Comparison of ENCODE assay signal across 8 cellular contexts in the genomic region with DNA sequence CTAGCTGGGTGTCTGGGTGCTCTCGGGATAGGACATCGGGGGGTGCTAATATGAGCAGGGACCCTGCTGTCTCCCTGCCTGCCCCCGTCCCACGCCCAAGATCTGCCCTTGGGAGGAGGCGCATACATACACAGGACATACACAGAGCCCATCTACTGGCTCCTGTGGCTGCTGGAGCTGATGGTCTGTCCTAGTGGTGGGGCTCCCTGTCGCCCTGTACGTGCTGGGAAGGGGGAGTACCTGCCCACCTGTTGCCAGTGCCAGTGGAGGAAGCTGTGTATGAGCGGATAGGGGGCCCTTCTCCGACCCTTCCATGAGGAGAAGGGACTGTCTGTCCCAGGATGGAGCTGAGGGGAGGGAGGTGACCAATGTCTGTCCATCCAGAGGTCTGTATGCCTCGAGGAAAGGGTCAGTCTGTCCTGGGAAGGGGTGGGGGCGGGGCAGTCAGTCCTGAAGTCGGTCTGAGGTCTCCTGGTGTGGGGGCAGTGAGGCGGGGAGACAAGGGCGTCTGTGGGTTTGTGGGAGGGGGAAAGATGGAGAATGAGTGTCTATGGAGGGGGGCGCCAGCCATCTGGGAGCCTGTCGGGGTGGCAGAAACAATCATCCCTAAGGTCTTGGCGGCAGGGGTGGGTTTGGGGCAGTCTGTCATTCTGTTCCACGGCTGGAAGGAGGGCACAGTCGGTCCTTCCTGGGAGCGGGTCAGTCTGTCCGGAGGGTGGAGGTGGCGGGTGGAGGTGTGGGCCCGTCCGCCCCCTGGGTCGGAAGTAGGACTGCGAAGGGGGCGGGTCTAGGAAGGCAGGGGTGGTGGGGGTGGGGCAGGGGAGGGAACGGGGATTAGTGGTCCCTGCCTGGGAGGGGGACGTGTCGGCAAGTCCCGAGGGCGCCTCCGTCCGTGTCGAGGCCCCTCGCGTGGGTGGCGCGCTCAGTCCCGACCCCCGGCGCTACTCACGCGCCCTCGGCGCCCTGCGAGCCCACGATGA. TPM values are rescaled to one million over a fixed set of nuclear protein-coding genes. Genes with fewer than 3 reads are reported as not detected.
DNase-seq lines count a peak whose midpoint lies in the region; ATAC-seq, FAIRE-seq and TF ChIP-seq lines count a peak whose summit lies in the region.

No MANE protein-coding gene starts in this region.

- H3K27me3 Mint-ChIP-seq in chondrocyte (ENCODE audit: low read depth) = no peaks in the 10 kb centered on the region

- intact Hi-C loops in HCT116 (cut with micrococcal nuclease) = no loop called here
- intact Hi-C loops in lower lobe of right lung (cut with DNase I) = no loop called here

- POLR2A ChIA-PET in HCT116 (lab: Charles Lee) = interaction anchor here (0.7 to 2.1 kb wide), 11 partner anchors 9 to 206 kb away, joined by 3 to 8 read pairs (median 5); partner anchors contain the start of genes CASTOR1, CCDC157 and SF3A1

- no TSS peak for BruUV-seq in HCT116 (replicated peaks; lab: Mats Ljungman, UMichigan)

- no peak for TF ChIP-seq POLR2A in GM12892 (IDR thresholded peaks at IDR 0.05; ENCODE audit: low read depth, low read length)
- no peak for TF ChIP-seq POLR2A in HCT116 (IDR thresholded peaks at IDR 0.05; ENCODE audit: borderline replicate concordance, extremely low read depth, insufficient read depth, insufficient read length)

- 10% methylated on average over 48 of the region's 48 CpGs for WGBS in urinary bladder

- peak overlapping the region; percentile 67 for H3K9ac ChIP-seq in HCT116 (ENCODE audit: low read length)
- H3K9ac ChIP-seq in NT2/D1 (ENCODE audit: insufficient read length, low read depth) = peak overlapping the region; percentile 83

- ATAC-seq in HCT116 (peak; percentile 56), lower lobe of right lung (peak; percentile 62 to 66)

- H3K9me3 ChIP-seq in HCT116 (ENCODE audit: control insufficient read depth in 1 of 2, insufficient read depth in 1 of 2, low read depth in 1 of 2, low read length in 2 of 2) (no peaks in the 10 kb centered on the region), NT2/D1 (ENCODE audit: insufficient read depth, low read length) (no peaks in the 10 kb centered on the region), lower lobe of right lung (no peaks in the 10 kb centered on the region)

- peak overlapping the region; percentile 93 for H3K4me2 ChIP-seq in HCT116 (ENCODE audit: low read length)

- CTCF ChIA-PET in HCT116 (lab: Charles Lee) = interaction anchor here (0.7 to 6.4 kb wide), 6 partner anchors 30 to 237 kb away, joined by 3 to 81 read pairs (median 4); partner anchors contain the start of genes CASTOR1 and RNF215

- no peaks in the 10 kb centered on the region for H3K27me3 ChIP-seq in HCT116 (ENCODE audit: insufficient read depth, low read length)
- no peaks in the 10 kb centered on the region for H3K27me3 ChIP-seq in NT2/D1 (ENCODE audit: insufficient read depth, insufficient read length)
- no peaks in the 10 kb centered on the region for H3K27me3 ChIP-seq in lower lobe of right lung (ENCODE audit: low read depth)

- FAIRE-seq in GM12892 (lab: Jason Lieb, UNC) = peak; percentile 78

- peaks cover 26 to 39% of the 10 kb centered on the region in 2 experiments for H3K4me1 ChIP-seq in HCT116 (ENCODE audit: control insufficient read depth in 1 of 2, insufficient read depth in 2 of 2, low read length in 2 of 2)
- H3K4me1 ChIP-seq in NT2/D1 (ENCODE audit: insufficient read depth, insufficient read length) = peaks cover 9% of the 10 kb centered on the region
- peaks cover 57% of the 10 kb centered on the region for H3K4me1 ChIP-seq in lower lobe of right lung
- no peaks in the 10 kb centered on the region for H3K4me1 ChIP-seq in urinary bladder (ENCODE audit: insufficient read depth)

- RAD21 ChIA-PET in HCT116 (lab: Charles Lee; ENCODE audit: low non-redundant PET in 1 of 2, low total read pairs in 2 of 2, uncharacterized antibody in 2 of 2, unreplicated experiment in 2 of 2) = interaction anchor here (0.9 to 3.4 kb wide), 6 partner anchors 18 to 38 kb away, joined by 3 to 21 read pairs (median 6); partner anchors contain the start of genes CCDC157 (in 1 of the 2) and SF3A1 (in 1 of the 2)

- DNase-seq in GM12892 (ENCODE audit: insufficient read length) = peak; percentile 56
- no peak for DNase-seq in HCT116 (ENCODE audit: low read depth, low spot score)
- no peak for DNase-seq in NT2/D1 (ENCODE audit: low read depth, low spot score)
- DNase-seq in chondrocyte (ENCODE audit: low spot score) = no peak
- no peak for DNase-seq in lower lobe of right lung
- no peak for DNase-seq in KG1 (lab: John Stamatoyannopoulos, UW)
- DNase-seq in foreskin melanocyte = no peak

- no peak for TF ChIP-seq CTCF in HCT116 (IDR thresholded peaks at IDR 0.05 in 2 of 3, conservative IDR thresholded peaks at IDR 0.05 in 1 of 3; ENCODE audit: borderline replicate concordance in 1 of 3, insufficient read depth in 1 of 3, low read depth in 2 of 3, low read length in 2 of 3)
- TF ChIP-seq CTCF in chondrocyte (IDR thresholded peaks at IDR 0.05) = peak; percentile 7
- TF ChIP-seq CTCF in lower lobe of right lung (IDR thresholded peaks at IDR 0.05) = no peak

- no peaks in the 10 kb centered on the region for H4K20me1 ChIP-seq in HCT116 (ENCODE audit: insufficient read depth)

- no peak for TF ChIP-seq RAD21 in HCT116 (IDR thresholded peaks at IDR 0.05; ENCODE audit: low read depth)

- H3K79me2 ChIP-seq in HCT116 (ENCODE audit: insufficient read depth, low read length) = peaks cover 4% of the 10 kb centered on the region; the same call in 1 of the 2 replicates

- H3K9me2 ChIP-seq in HCT116 (ENCODE audit: insufficient read depth) = no peaks in the 10 kb centered on the region

- peaks cover 3% of the 10 kb centered on the region for H3K36me3 Mint-ChIP-seq in chondrocyte (ENCODE audit: low read depth)

- H2AFZ ChIP-seq in HCT116 (ENCODE audit: low read depth, low read length, poor library complexity, severe bottlenecking) = no peak overlapping the region

- H3K27ac ChIP-seq in HCT116 (ENCODE audit: low read depth, low read length) = peak overlapping the region; percentile 64; the same call in 1 of the 2 replicates
- peak overlapping the region; percentile 90 for H3K27ac ChIP-seq in lower lobe of right lung
- peak overlapping the region; percentile 89 for H3K27ac ChIP-seq in urinary bladder (ENCODE audit: low read depth)

- H3K36me3 ChIP-seq in HCT116 (ENCODE audit: control insufficient read depth in 1 of 2, insufficient read depth in 2 of 2, low read length in 2 of 2) = peaks cover 0 to 5% of the 10 kb centered on the region in 2 experiments; a peak in 1 of 4 replicates
- H3K36me3 ChIP-seq in NT2/D1 (ENCODE audit: insufficient read depth, insufficient read length, low read length) = peaks cover 23% of the 10 kb centered on the region
- peaks cover 15% of the 10 kb centered on the region for H3K36me3 ChIP-seq in lower lobe of right lung
- H3K36me3 ChIP-seq in urinary bladder (ENCODE audit: insufficient read depth) = no peaks in the 10 kb centered on the region

- no peaks in the 10 kb centered on the region for H3K9me3 Mint-ChIP-seq in chondrocyte (ENCODE audit: low read depth)

- H3K4me1 Mint-ChIP-seq in chondrocyte (ENCODE audit: low read depth) = peaks cover 59% of the 10 kb centered on the region

- peak overlapping the region; percentile 83 for H3K4me3 Mint-ChIP-seq in chondrocyte (ENCODE audit: unreplicated experiment)

- H3K4me3 ChIP-seq in HCT116 (replicated peaks in 1 of 2; ENCODE audit: low read depth in 1 of 2, low read length in 2 of 2) = peak overlapping the region; percentile 69 to 78
- peak overlapping the region; percentile 72 for H3K4me3 ChIP-seq in NT2/D1 (ENCODE audit: insufficient read length, low read depth)
- H3K4me3 ChIP-seq in lower lobe of right lung = peak overlapping the region; percentile 87
- peak overlapping the region; percentile 97 for H3K4me3 ChIP-seq in urinary bladder (ENCODE audit: low read depth, low read length)

- H3K27ac Mint-ChIP-seq in chondrocyte (ENCODE audit: unreplicated experiment) = peak overlapping the region; percentile 89

TF ChIP-seq in HCT116, 20 proteins besides CTCF, POLR2A, EP300 and RAD21:
- no peak for TF ChIP-seq MAX (IDR thresholded peaks at IDR 0.05)

RNA-seq across cellular contexts. Expression of gene TBC1D10A, which starts 0.7 kb away (rescaled TPM):
- 11.7 TPM for polyA plus RNA-seq in GM12892 (2012; ENCODE audit: missing spikeins)
- 18.6 TPM for total RNA-seq in HCT116 (2021; ENCODE audit: unreplicated experiment)
- polyA plus RNA-seq in HCT116 (2012) = 20.1 and 20.7 TPM in 2 replicates
- 24.3 to 28.0 TPM (median 26.9 TPM) in 3 replicates for total RNA-seq in chondrocyte
- 27.4 TPM for total RNA-seq in lower lobe of right lung
- 8.4 TPM for total RNA-seq in urinary bladder
- polyA plus RNA-seq in urinary bladder = 31.7 TPM

RNA-seq across cellular contexts. Expression of gene SF3A1, which starts 30.7 kb away (rescaled TPM):
- 55.5 TPM for polyA plus RNA-seq in GM12892 (2012; ENCODE audit: missing spikeins)
- total RNA-seq in HCT116 (2021; ENCODE audit: unreplicated experiment) (230 TPM), chondrocyte (110 to 127 TPM (median 115 TPM) in 3 replicates), lower lobe of right lung (162 TPM), urinary bladder (27.5 TPM)
- polyA plus RNA-seq in HCT116 (2012) = 130 and 179 TPM in 2 replicates
- 53.6 TPM for polyA plus RNA-seq in urinary bladder

RNA-seq across cellular contexts. Expression of gene CCDC157, which starts 30.8 kb away (rescaled TPM):
- 0.76 TPM for polyA plus RNA-seq in GM12892 (2012; ENCODE audit: missing spikeins)
- total RNA-seq in HCT116 (2021; ENCODE audit: unreplicated experiment) (2.1 TPM), chondrocyte (2.1 to 3.1 TPM (median 2.3 TPM) in 3 replicates), lower lobe of right lung (5.2 TPM), urinary bladder (2.1 TPM)
- 2.1 and 3.1 TPM in 2 replicates for polyA plus RNA-seq in HCT116 (2012)
- polyA plus RNA-seq in urinary bladder = 2.0 TPM

RNA-seq across cellular contexts. Expression of gene CASTOR1, which starts 36.7 kb away (rescaled TPM):
- 4.7 TPM for polyA plus RNA-seq in GM12892 (2012; ENCODE audit: missing spikeins)
- total RNA-seq in HCT116 (2021; ENCODE audit: unreplicated experiment) (6.5 TPM), chondrocyte (12.1 to 18.9 TPM (median 17.0 TPM) in 3 replicates), lower lobe of right lung (16.2 TPM), urinary bladder (7.5 TPM)
- polyA plus RNA-seq in HCT116 (2012) = 5.2 and 5.6 TPM in 2 replicates
- polyA plus RNA-seq in urinary bladder = 21.7 TPM

RNA-seq across cellular contexts. Expression of gene OSM, which starts 59.4 kb away (rescaled TPM):
- not detected for polyA plus RNA-seq in GM12892 (2012; ENCODE audit: missing spikeins)
- total RNA-seq in HCT116 (2021; ENCODE audit: unreplicated experiment) = not detected
- polyA plus RNA-seq in HCT116 (2012) = 0.04 and 0.05 TPM in 2 replicates
- not detected in 3 replicates for total RNA-seq in chondrocyte
- total RNA-seq in lower lobe of right lung = 1.1 TPM
- total RNA-seq in urinary bladder = 0.32 TPM
- 1.3 TPM for polyA plus RNA-seq in urinary bladder
